17 cellular contexts compared by ENCODE assay signal in the genomic region with DNA sequence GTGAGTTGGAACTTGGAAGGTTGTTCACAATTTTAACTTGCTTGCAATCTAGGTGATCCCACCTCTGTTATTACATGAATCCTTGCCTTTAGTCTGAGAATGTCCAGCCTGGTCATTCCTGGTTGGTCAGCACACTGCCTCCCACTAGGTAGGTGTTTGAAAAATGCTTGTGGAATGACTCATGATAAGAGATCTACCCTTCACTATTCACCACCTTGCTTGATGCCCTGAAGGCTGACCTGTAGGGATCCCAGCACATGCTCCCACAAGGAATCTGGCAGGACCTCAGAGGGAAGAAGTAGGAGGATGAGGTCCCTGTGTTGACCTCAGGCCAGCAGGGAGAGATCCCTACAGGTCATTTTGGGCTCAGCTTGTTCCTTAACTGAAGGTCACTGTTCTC.
"Had no signal": no experiment of that assay in that cellular context is flagged by ENCODE, and none has a peak within 500 bp of the region (broad histone marks: within the 10 kb centered on the region; RNA-seq: fewer than 3 reads in every experiment).

No MANE protein-coding gene starts in this region.

- H3K27me3 ChIP-seq: ovary, thyroid gland had no signal

- H3K36me3 Mint-ChIP-seq: memory B cell; naive thymus-derived CD8-positive, alpha-beta T cell had no signal

- ATAC-seq: activated CD8-positive, alpha-beta T cell treated with anti-CD3 and anti-CD28 coated beads for 36 hours; left lobe of liver; naive thymus-derived CD8-positive, alpha-beta T cell; psoas muscle; SK-N-SH treated with all-trans-retinoic acid at 6 μM for 48 hours had no signal

- H3K4me3 ChIP-seq: ovary, psoas muscle, thyroid gland had no signal

- DNase-seq: activated CD4-positive, alpha-beta T cell treated with anti-CD3 and anti-CD28 coated beads, Interleukin-2, amount 10 ng/mL, durations not matched to agents 24 days and 14 days; activated CD4-positive, CD25-positive, alpha-beta regulatory T cell; activated CD8-positive, alpha-beta T cell treated with anti-CD3 and anti-CD28 coated beads for 36 hours; activated naive CD4-positive, alpha-beta T cell treated with anti-CD3 and anti-CD28 coated beads, Interleukin-2, amount 50 U/mL, for 16 hours; activated T-cell treated with anti-CD3 and anti-CD28 coated beads, Interleukin-2, amount 50 U/mL, for 1 hour; effector memory CD4-positive, alpha-beta T cell; naive thymus-derived CD8-positive, alpha-beta T cell; ovary; psoas muscle; stimulated activated naive CD4-positive, alpha-beta T cell treated with Interleukin-2 at 50 U/mL for 16 hours; T1000; thyroid gland had no signal

- H3K4me1 ChIP-seq: thyroid gland had no signal

- H3K9me3 ChIP-seq: ovary, psoas muscle, thyroid gland had no signal

- H3K4me3 Mint-ChIP-seq: activated CD4-positive, alpha-beta T cell treated with anti-CD3 and anti-CD28 coated beads, Interleukin-2, amount 10 ng/mL, durations not matched to agents 24 days and 14 days; activated CD8-positive, alpha-beta T cell treated with anti-CD3 and anti-CD28 coated beads for 36 hours; dendritic cell treated with granulocyte-macrophage colony-stimulating factor and Interleukin-4, amounts not matched to agents 40 ng/mL and 50 ng/mL, for 4 days; memory B cell; naive thymus-derived CD8-positive, alpha-beta T cell had no signal

- H3K36me3 ChIP-seq: ovary, thyroid gland had no signal

- H3K27ac Mint-ChIP-seq: activated CD4-positive, alpha-beta T cell treated with anti-CD3 and anti-CD28 coated beads, Interleukin-2, amount 10 ng/mL, durations not matched to agents 24 days and 14 days; activated CD8-positive, alpha-beta T cell treated with anti-CD3 and anti-CD28 coated beads for 36 hours; activated T-helper 2 cell treated with anti-CD3 and anti-CD28 coated beads, Interferon-gamma antibody, Interleukin-2, Interleukin-4, amounts not matched to agents 10 μg/mL and 5 μg/mL and 100 μg/mL, durations not matched to agents 14 hours and 24 hours and 36 hours; dendritic cell treated with granulocyte-macrophage colony-stimulating factor and Interleukin-4, amounts not matched to agents 40 ng/mL and 50 ng/mL, for 4 days; memory B cell; naive thymus-derived CD8-positive, alpha-beta T cell had no signal

- H3K27ac ChIP-seq: ovary, psoas muscle, thyroid gland had no signal

- H3K9me3 Mint-ChIP-seq: activated CD4-positive, alpha-beta T cell treated with anti-CD3 and anti-CD28 coated beads, Interleukin-2, amount 10 ng/mL, durations not matched to agents 24 days and 14 days; activated CD8-positive, alpha-beta T cell treated with anti-CD3 and anti-CD28 coated beads for 36 hours; activated T-helper 2 cell treated with anti-CD3 and anti-CD28 coated beads, Interferon-gamma antibody, Interleukin-2, Interleukin-4, amounts not matched to agents 10 μg/mL and 5 μg/mL and 100 μg/mL, durations not matched to agents 14 hours and 24 hours and 36 hours; dendritic cell treated with granulocyte-macrophage colony-stimulating factor and Interleukin-4, amounts not matched to agents 40 ng/mL and 50 ng/mL, for 4 days; memory B cell; naive thymus-derived CD8-positive, alpha-beta T cell had no signal

- H3K4me1 Mint-ChIP-seq: activated CD4-positive, alpha-beta T cell treated with anti-CD3 and anti-CD28 coated beads, Interleukin-2, amount 10 ng/mL, durations not matched to agents 24 days and 14 days; naive thymus-derived CD8-positive, alpha-beta T cell had no signal
